ENCODE assay signal across 15 cellular contexts in genomic region chrX:153828308-153828707, GRCh38. TPM values are rescaled to one million over a fixed set of nuclear protein-coding genes. Genes with fewer than 3 reads are reported as not detected.
DNase-seq lines count a peak whose midpoint lies in the region; ATAC-seq and TF ChIP-seq lines count a peak whose summit lies in the region.
"Had no signal": no experiment of that assay in that cellular context is flagged by ENCODE, and none has a peak within 500 bp of the region (broad histone marks: within the 10 kb centered on the region; RNA-seq: fewer than 3 reads in every experiment).

No MANE protein-coding gene starts in this region.

- H3K27me3 ChIP-seq in BE2C (no peaks in the 10 kb centered on the region), ovary (no peaks in the 10 kb centered on the region)
- H3K27me3 ChIP-seq in CD8-positive, alpha-beta memory T cell (ENCODE audit: insufficient read depth, low read length, poor library complexity, severe bottlenecking), result no peaks in the 10 kb centered on the region

- TF ChIP-seq POLR2A in ovary (IDR thresholded peaks at IDR 0.05), result no peak

- no peaks in the 10 kb centered on the region for H3K4me1 ChIP-seq in BE2C
- H3K4me1 ChIP-seq in ovary (ENCODE audit: insufficient read depth), result no peaks in the 10 kb centered on the region
- peaks cover 15% of the 10 kb centered on the region for H3K4me1 ChIP-seq in CD8-positive, alpha-beta memory T cell (ENCODE audit: insufficient read depth, low read length)

- TF ChIP-seq CTCF in BE2C (IDR thresholded peaks at IDR 0.05; ENCODE audit: low read depth, low read length) (no peak), ovary (IDR thresholded peaks at IDR 0.05) (no peak)

- CTCF ChIA-PET in T-cell (lab: Charles Lee), result no interaction called here
- CTCF ChIA-PET in activated CD4-positive, alpha-beta memory T cell treated with anti-CD3 and anti-CD28 coated beads, Interleukin-2, amount 10 ng/mL, durations not matched to agents 7 days and 5 days (lab: Charles Lee), result no interaction called here
- CTCF ChIA-PET in CD8-positive, alpha-beta memory T cell (lab: Charles Lee), result no interaction called here

- peaks cover 25 to 29% (median 28%) of the 10 kb centered on the region in 3 donors for H3K4me1 Mint-ChIP-seq in T-cell
- H3K4me1 Mint-ChIP-seq in activated CD4-positive, alpha-beta memory T cell treated with anti-CD3 and anti-CD28 coated beads, Interleukin-2, amount 10 ng/mL, durations not matched to agents 7 days and 5 days, result peaks cover 9% of the 10 kb centered on the region
- peaks cover 25 to 32% (median 26%) of the 10 kb centered on the region in 3 donors for H3K4me1 Mint-ChIP-seq in CD8-positive, alpha-beta memory T cell

- no peak for ATAC-seq in T-cell (replicated peaks in 1 of 4)
- no peak for ATAC-seq in GM21526 (IDR thresholded peaks at IDR 0.05; ENCODE audit: low FRiP score, unreplicated experiment)
- ATAC-seq: activated CD4-positive, CD25-positive, alpha-beta regulatory T cell treated with anti-CD3 and anti-CD28 coated beads, Interleukin-2, amount 50 U/mL, for 24 hours had no signal

- no peaks in the 10 kb centered on the region for H3K9me3 Mint-ChIP-seq in T-cell
- H3K9me3 Mint-ChIP-seq in activated CD4-positive, alpha-beta memory T cell treated with anti-CD3 and anti-CD28 coated beads, Interleukin-2, amount 10 ng/mL, durations not matched to agents 7 days and 5 days, result no peaks in the 10 kb centered on the region
- no peaks in the 10 kb centered on the region for H3K9me3 Mint-ChIP-seq in CD8-positive, alpha-beta memory T cell
- H3K9me3 Mint-ChIP-seq: activated T-cell treated with anti-CD3 and anti-CD28 coated beads, Interleukin-2, amount 50 U/mL, for 24 hours had no signal

- intact Hi-C loops in ovary (cut with DNase I), result no loop called here

- H3K4me3 ChIP-seq in BE2C (ENCODE audit: low read depth, low read length), result peak overlapping the region; percentile 63
- peak overlapping the region; percentile 65 for H3K4me3 ChIP-seq in iPS-11a (ENCODE audit: low read depth, low read length)
- peak overlapping the region; percentile 28 for H3K4me3 ChIP-seq in ovary
- no peak overlapping the region for H3K4me3 ChIP-seq in CD8-positive, alpha-beta memory T cell (ENCODE audit: low read length)

- peak overlapping the region in 2 of 3 donors; percentile 51 to 66 for H3K4me3 Mint-ChIP-seq in T-cell
- no peak overlapping the region for H3K4me3 Mint-ChIP-seq in activated CD4-positive, alpha-beta memory T cell treated with anti-CD3 and anti-CD28 coated beads, Interleukin-2, amount 10 ng/mL, durations not matched to agents 7 days and 5 days
- peak overlapping the region in 3 of 7 donors; percentile 38 to 82 (median 74) for H3K4me3 Mint-ChIP-seq in CD8-positive, alpha-beta memory T cell
- H3K4me3 Mint-ChIP-seq: activated T-cell treated with anti-CD3 and anti-CD28 coated beads, Interleukin-2, amount 50 U/mL, for 24 hours had no signal

- 35 to 47% (median 41%) methylated on average over 13 to 17 of the region's 17 CpGs for WGBS in ovary, 3 donors

- no peak for DNase-seq in BE2C
- DNase-seq in T-cell, result no peak
- DNase-seq in ovary, result no peak
- no peak for DNase-seq in activated CD4-positive, alpha-beta memory T cell treated with anti-CD3 and anti-CD28 coated beads, Interleukin-2, amount 10 ng/mL, durations not matched to agents 7 days and 5 days
- DNase-seq in OCI-M2 (lab: John Stamatoyannopoulos, UW; ENCODE audit: unreplicated experiment), result no peak
- no peak for DNase-seq in CD8-positive, alpha-beta memory T cell
- DNase-seq: activated T-cell treated with anti-CD3 and anti-CD28 coated beads, Interleukin-2, amount 50 U/mL, for 24 hours; amniotic stem cell; DMS53; Kasumi-1 had no signal

- H3K27me3 Mint-ChIP-seq in T-cell, result peaks cover 5 to 13% of the 10 kb centered on the region in 2 donors
- H3K27me3 Mint-ChIP-seq in activated CD4-positive, alpha-beta memory T cell treated with anti-CD3 and anti-CD28 coated beads, Interleukin-2, amount 10 ng/mL, durations not matched to agents 7 days and 5 days, result peaks cover 35% of the 10 kb centered on the region
- H3K27me3 Mint-ChIP-seq in CD8-positive, alpha-beta memory T cell, result peaks cover 0 to 12% of the 10 kb centered on the region in 2 donors

- H3K36me3 ChIP-seq in BE2C (no peaks in the 10 kb centered on the region), ovary (no peaks in the 10 kb centered on the region)
- no peaks in the 10 kb centered on the region for H3K36me3 ChIP-seq in CD8-positive, alpha-beta memory T cell (ENCODE audit: insufficient read depth, low read length)
- H3K36me3 ChIP-seq: upper lobe of left lung had no signal

- POLR2A ChIA-PET in T-cell (lab: Charles Lee), result interaction anchor here in 1 of 2 donors (1.0 kb wide), 1 partner anchor 717 kb away, joined by 11 read pairs; no protein-coding TSS in a partner anchor
- POLR2A ChIA-PET in activated CD4-positive, alpha-beta memory T cell treated with anti-CD3 and anti-CD28 coated beads, Interleukin-2, amount 10 ng/mL, durations not matched to agents 7 days and 5 days (lab: Charles Lee), result no interaction called here
- POLR2A ChIA-PET in CD8-positive, alpha-beta memory T cell (lab: Charles Lee), result no interaction called here

- no peak overlapping the region for H3K27ac ChIP-seq in ovary
- no peak overlapping the region for H3K27ac ChIP-seq in CD8-positive, alpha-beta memory T cell (ENCODE audit: low read depth, low read length)
- H3K27ac ChIP-seq: upper lobe of left lung had no signal

- H3K9me3 ChIP-seq in BE2C, result no peaks in the 10 kb centered on the region
- no peaks in the 10 kb centered on the region for H3K9me3 ChIP-seq in ovary
- H3K9me3 ChIP-seq in CD8-positive, alpha-beta memory T cell (ENCODE audit: low read length), result no peaks in the 10 kb centered on the region
- H3K9me3 ChIP-seq: SK-N-SH, upper lobe of left lung had no signal

- H3K36me3 Mint-ChIP-seq in T-cell, result no peaks in the 10 kb centered on the region
- H3K36me3 Mint-ChIP-seq in activated CD4-positive, alpha-beta memory T cell treated with anti-CD3 and anti-CD28 coated beads, Interleukin-2, amount 10 ng/mL, durations not matched to agents 7 days and 5 days (ENCODE audit: low read depth), result no peaks in the 10 kb centered on the region
- peaks cover 0 to 1% (median 0%) of the 10 kb centered on the region in 3 donors for H3K36me3 Mint-ChIP-seq in CD8-positive, alpha-beta memory T cell

- no peak for TF ChIP-seq EP300 in ovary (IDR thresholded peaks at IDR 0.05)

- H3K27ac Mint-ChIP-seq in T-cell, result peak overlapping the region in 1 of 2 donors; percentile 52
- H3K27ac Mint-ChIP-seq in activated CD4-positive, alpha-beta memory T cell treated with anti-CD3 and anti-CD28 coated beads, Interleukin-2, amount 10 ng/mL, durations not matched to agents 7 days and 5 days, result no peak overlapping the region
- H3K27ac Mint-ChIP-seq in CD8-positive, alpha-beta memory T cell, result peak overlapping the region in 2 of 8 donors; percentile 73 to 87
- H3K27ac Mint-ChIP-seq: activated T-cell treated with anti-CD3 and anti-CD28 coated beads, Interleukin-2, amount 50 U/mL, for 24 hours had no signal

RNA-seq across cellular contexts. Expression of gene PDZD4, which starts 2.0 kb away (rescaled TPM):
- 127 TPM for polyA plus RNA-seq in BE2C (2012; ENCODE audit: insufficient read depth, insufficient read length, low read depth)
- total RNA-seq in T-cell (10 to 100 TPM in 2 of 5 donors, 1 to 10 TPM in 3; 3.7 to 51.3 (median 9.0) TPM), ovary (1 to 10 TPM in 4 of 7 donors, under 1 TPM in 3; 0.73 to 8.6 (median 2.7) TPM)
- 1 to 10 TPM; 2.0 to 2.2 TPM for polyA plus RNA-seq in ovary
- total RNA-seq in activated CD4-positive, alpha-beta memory T cell treated with anti-CD3 and anti-CD28 coated beads, Interleukin-2, amount 10 ng/mL, durations not matched to agents 7 days and 5 days, result 1 to 10 TPM in 1 of 2 experiments, under 1 TPM in 1; 0.88 to 1.1 TPM
- 1 to 10 TPM; 1.3 to 2.3 TPM for total RNA-seq in CD8-positive, alpha-beta memory T cell
- 2.1 TPM for polyA plus RNA-seq in CD8-positive, alpha-beta memory T cell

RNA-seq across cellular contexts. Expression of gene SSR4, which starts 33.8 kb away (rescaled TPM):
- polyA plus RNA-seq in BE2C (2012; ENCODE audit: insufficient read depth, insufficient read length, low read depth), result 1,099 TPM
- total RNA-seq in T-cell (100 to 1,000 TPM; 179 to 221 (median 209) TPM), ovary (100 to 1,000 TPM; 123 to 181 (median 155) TPM)
- polyA plus RNA-seq in ovary, result 100 to 1,000 TPM; 120 to 261 TPM
- total RNA-seq in activated CD4-positive, alpha-beta memory T cell treated with anti-CD3 and anti-CD28 coated beads, Interleukin-2, amount 10 ng/mL, durations not matched to agents 7 days and 5 days, result 100 to 1,000 TPM; 247 to 250 TPM
- total RNA-seq in CD8-positive, alpha-beta memory T cell, result 100 to 1,000 TPM; 158 to 166 TPM
- 567 TPM for polyA plus RNA-seq in CD8-positive, alpha-beta memory T cell

RNA-seq across cellular contexts. Expression of gene IDH3G, which starts 34.1 kb away (rescaled TPM):
- polyA plus RNA-seq in BE2C (2012; ENCODE audit: insufficient read depth, insufficient read length, low read depth), result 278 TPM
- total RNA-seq in T-cell, result 10 to 100 TPM; 47.7 to 54.6 (median 51.8) TPM
- 10 to 100 TPM; 48.5 to 58.5 (median 54.7) TPM for total RNA-seq in ovary
- 10 to 100 TPM; 41.3 to 44.2 TPM for polyA plus RNA-seq in ovary
- 10 to 100 TPM; 62.4 to 64.8 TPM for total RNA-seq in activated CD4-positive, alpha-beta memory T cell treated with anti-CD3 and anti-CD28 coated beads, Interleukin-2, amount 10 ng/mL, durations not matched to agents 7 days and 5 days
- total RNA-seq in CD8-positive, alpha-beta memory T cell, result 10 to 100 TPM; 54.2 to 61.6 TPM
- 109 TPM for polyA plus RNA-seq in CD8-positive, alpha-beta memory T cell

RNA-seq across cellular contexts. Expression of gene SRPK3, which starts 47.5 kb away (rescaled TPM):
- polyA plus RNA-seq in BE2C (2012; ENCODE audit: insufficient read depth, insufficient read length, low read depth), result 30.3 TPM
- total RNA-seq in T-cell (not detected), ovary (1 to 10 TPM; 1.1 to 2.1 (median 1.6) TPM)
- polyA plus RNA-seq in ovary, result under 1 TPM; 0.25 to 0.65 TPM
- total RNA-seq in activated CD4-positive, alpha-beta memory T cell treated with anti-CD3 and anti-CD28 coated beads, Interleukin-2, amount 10 ng/mL, durations not matched to agents 7 days and 5 days, result not detected
- not detected for total RNA-seq in CD8-positive, alpha-beta memory T cell
- polyA plus RNA-seq in CD8-positive, alpha-beta memory T cell, result not detected

RNA-seq across cellular contexts. Expression of gene L1CAM, which starts 57.7 kb away (rescaled TPM):
- polyA plus RNA-seq in BE2C (2012; ENCODE audit: insufficient read depth, insufficient read length, low read depth), result 1,367 TPM
- total RNA-seq in T-cell (1 to 10 TPM; 1.4 to 6.0 (median 4.0) TPM), ovary (1 to 10 TPM in 3 of 7 donors, under 1 TPM in 3, not detected in 1; 0.36 to 3.0 (median 1.1) TPM)
- polyA plus RNA-seq in ovary, result 1 to 10 TPM in 1 of 2 donors, under 1 TPM in 1; 0.63 to 1.1 TPM
- 1 to 10 TPM; 4.2 to 5.2 TPM for total RNA-seq in activated CD4-positive, alpha-beta memory T cell treated with anti-CD3 and anti-CD28 coated beads, Interleukin-2, amount 10 ng/mL, durations not matched to agents 7 days and 5 days
- under 1 TPM; 0.62 to 0.79 TPM for total RNA-seq in CD8-positive, alpha-beta memory T cell
- 0.38 TPM for polyA plus RNA-seq in CD8-positive, alpha-beta memory T cell
